Comparison of ENCODE assay signal across 1 cellular context in genomic region chr4:125780747-125781146, GRCh38.
TF ChIP-seq lines count a peak whose summit lies in the region.

No MANE protein-coding gene starts in this region.

TF ChIP-seq in H1, 55 proteins besides CTCF, POLR2A, EP300 and RAD21 (continued from another document):
- TF ChIP-seq RNF2 (IDR thresholded peaks at IDR 0.05; ENCODE audit: borderline replicate concordance, low read depth, low read length, missing control alignments, poor library complexity, severe bottlenecking) (no peak), MAFK (IDR thresholded peaks at IDR 0.05; ENCODE audit: low read depth, low read length) (peak; percentile 23; the same call in 1 of the 2 replicates), YY1 (IDR thresholded peaks at IDR 0.05; ENCODE audit: low read depth, low read length) (no peak), JUND (IDR thresholded peaks at IDR 0.05; ENCODE audit: low read length) (no peak), NANOG (IDR thresholded peaks at IDR 0.05; ENCODE audit: insufficient read depth, low read depth, low read length, poor library complexity, severe bottlenecking) (no peak), RFX5 (IDR thresholded peaks at IDR 0.05; ENCODE audit: borderline replicate concordance, low read depth, low read length) (no peak)
